ENCODE assay signal across 7 cellular contexts in genomic region chr1:89525169-89525855, GRCh38. TPM values are rescaled to one million over a fixed set of nuclear protein-coding genes. Genes with fewer than 3 reads are reported as not detected.
A peak's percentile ranks its signal among the peaks of the same experiment; 100 is the strongest.
DNase-seq lines count a peak whose midpoint lies in the region; ATAC-seq, FAIRE-seq and TF ChIP-seq lines count a peak whose summit lies in the region.

No MANE protein-coding gene starts in this region.

- peak overlapping the region; percentile 87 for H3K56ac ChIP-seq in H1 (replicated peaks; ENCODE audit: insufficient read length, low read depth, low read length)

- peak overlapping the region; percentile 75 to 92 (median 90) for H3K9ac ChIP-seq in H1 (replicated peaks in 1 of 4; ENCODE audit: extremely low read depth in 1 of 4, low read depth in 3 of 4, low read length in 3 of 4)
- H3K9ac ChIP-seq in mucosa of rectum (ENCODE audit: low read depth in 1 of 2, low read length in 2 of 2) = peak overlapping the region; percentile 86 to 90

- peaks cover 0 to 14% (median 0%) of the 10 kb centered on the region in 4 experiments; a peak in 5 of 7 replicates for H3K4me1 ChIP-seq in H1 (replicated peaks in 1 of 4; ENCODE audit: control insufficient read depth in 3 of 4, insufficient read depth in 4 of 4, low read length in 3 of 4)
- H3K4me1 ChIP-seq in mucosa of rectum (ENCODE audit: control insufficient read depth in 2 of 2, insufficient read depth in 2 of 2, low read length in 2 of 2) = peaks cover 4 to 9% of the 10 kb centered on the region in 2 donors

- H4K8ac ChIP-seq in H1 (ENCODE audit: extremely low read depth, insufficient read depth, low read length) = peak overlapping the region; percentile 95; the same call in 1 of the 2 replicates

- in situ Hi-C loops in GM13977 (cut with MboI; ENCODE audit: low pct_unique_long_range_greater_than_20kb, low sequenced_read_pairs, unreplicated experiment) = no loop called here

- no peak overlapping the region for H3K23ac ChIP-seq in H1 (ENCODE audit: insufficient read length)

- no peaks in the 10 kb centered on the region; the same call in 1 of the 2 replicates for H3K79me1 ChIP-seq in H1 (ENCODE audit: low read depth, low read length)

- no peak overlapping the region for H2AK5ac ChIP-seq in H1 (ENCODE audit: low read depth, low read length)

- H3K14ac ChIP-seq in H1 (ENCODE audit: insufficient read length) = peak overlapping the region; percentile 37

- CTCF ChIA-PET in H1 (lab: Charles Lee; ENCODE audit: partially characterized antibody) = interaction anchor here (0.6 to 0.7 kb wide), 2 partner anchors 18 to 85 kb away, joined by 3 read pairs; no protein-coding TSS in a partner anchor

- H3K4ac ChIP-seq in H1 (replicated peaks; ENCODE audit: insufficient read length, low read depth, low read length) = peak overlapping the region; percentile 96

- H2BK120ac ChIP-seq in H1 (replicated peaks; ENCODE audit: low read depth, low read length) = peak overlapping the region; percentile 75

- TF ChIP-seq POLR2A in H1 (IDR thresholded peaks at IDR 0.05; ENCODE audit: control extremely low read depth in 1 of 2, low read depth in 2 of 2, low read length in 2 of 2) = no peak

- DNase-seq in GM13977 (ENCODE audit: low spot score) = peak; percentile 61
- DNase-seq in NCI-H1694 treated with DMSO at 0.1 percent for 48 hours (lab: John Stamatoyannopoulos, UW) = peak; percentile 32
- DNase-seq in activated CD4-positive, alpha-beta T cell treated with anti-CD3 and anti-CD28 coated beads, Interleukin-2, amount 50 U/mL, for 4 hours = peak; percentile 20 to 31
- no peak for DNase-seq in H1 (ENCODE audit: low read depth in 1 of 2, low spot score in 2 of 2)
- DNase-seq in substantia nigra (lab: John Stamatoyannopoulos, UW) = peak in 24 of 49 donors; percentile 11 to 62 (median 49)

- TF ChIP-seq CTCF in GM13977 (IDR thresholded peaks at IDR 0.05; ENCODE audit: extremely low read depth, insufficient read depth, missing control alignments) = no peak
- TF ChIP-seq CTCF in H1 (IDR thresholded peaks at IDR 0.05; ENCODE audit: control extremely low read depth in 1 of 3, insufficient read depth in 1 of 3, low read depth in 1 of 3, low read length in 3 of 3) = no peak

- ATAC-seq in HG02678 (IDR thresholded peaks at IDR 0.05; ENCODE audit: unreplicated experiment) = peak; percentile 13

- H3K23me2 ChIP-seq in H1 (ENCODE audit: low read depth, low read length) = peaks cover 10% of the 10 kb centered on the region; the same call in 1 of the 2 replicates

- peak overlapping the region; percentile 86 for H2BK12ac ChIP-seq in H1 (ENCODE audit: low read depth, low read length)

- TF ChIP-seq EP300 in H1 (IDR thresholded peaks at IDR 0.05; ENCODE audit: borderline replicate concordance in 1 of 2, low read depth in 2 of 2, low read length in 2 of 2) = no peak

- H2BK20ac ChIP-seq in H1 (ENCODE audit: low read length) = peak overlapping the region; percentile 62; the same call in 1 of the 2 replicates

- peak overlapping the region; percentile 94 for H2BK5ac ChIP-seq in H1 (ENCODE audit: low read depth, low read length)

- H3K4me2 ChIP-seq in H1 (ENCODE audit: insufficient read depth in 1 of 2, low read depth in 2 of 2, low read length in 2 of 2) = peak overlapping the region; percentile 89 to 95

- H3K18ac ChIP-seq in H1 (ENCODE audit: extremely low read depth, low read length) = peak overlapping the region; percentile 41

- peak overlapping the region; percentile 95 for H4K91ac ChIP-seq in H1 (replicated peaks; ENCODE audit: insufficient read length, low read length)

- H3K27ac ChIP-seq in H1 (ENCODE audit: low read depth, low read length) (peak overlapping the region; percentile 90), mucosa of rectum (ENCODE audit: low read depth in 2 of 2, low read length in 2 of 2) (peak overlapping the region; percentile 91 to 94), substantia nigra (ENCODE audit: low read depth, low read length, poor library complexity, severe bottlenecking) (peak overlapping the region; percentile 82)

- H3K79me2 ChIP-seq in H1 (ENCODE audit: control insufficient read depth in 1 of 2, insufficient read depth in 2 of 2, low read length in 2 of 2) = peaks cover 0 to 45% of the 10 kb centered on the region in 2 experiments; a peak in 3 of 4 replicates

- H2BK15ac ChIP-seq in H1 (ENCODE audit: low read length) = peak overlapping the region; percentile 55; the same call in 1 of the 2 replicates

- H3K36me3 ChIP-seq in H1 (ENCODE audit: control insufficient read depth in 2 of 4, insufficient read depth in 4 of 4, low read length in 3 of 4) (no peaks in the 10 kb centered on the region; a peak in 1 of 8 replicates), mucosa of rectum (ENCODE audit: control insufficient read depth in 2 of 2, insufficient read depth in 2 of 2, low read length in 2 of 2) (no peaks in the 10 kb centered on the region)

- H2AFZ ChIP-seq in H1 (ENCODE audit: low read length) = peak overlapping the region; percentile 86; the same call in 1 of the 2 replicates

- H4K20me1 ChIP-seq in H1 (replicated peaks in 1 of 2; ENCODE audit: control insufficient read depth in 1 of 2, insufficient read depth in 2 of 2, low read length in 2 of 2) = peaks cover 0 to 2% of the 10 kb centered on the region in 2 experiments

- FAIRE-seq in H1 (lab: Jason Lieb, UNC) = peak; percentile 7

- H3K27me3 ChIP-seq in H1 (replicated peaks in 1 of 4; ENCODE audit: control insufficient read depth in 3 of 4, extremely low read depth in 1 of 4, insufficient read depth in 3 of 4, low read length in 3 of 4) (no peaks in the 10 kb centered on the region), mucosa of rectum (ENCODE audit: control insufficient read depth in 2 of 2, insufficient read depth in 2 of 2, low read length in 2 of 2) (no peaks in the 10 kb centered on the region)

- H4K5ac ChIP-seq in H1 (ENCODE audit: insufficient read length, low read depth, low read length) = peak overlapping the region; percentile 94

- no peaks in the 10 kb centered on the region for H3K9me3 ChIP-seq in H1 (ENCODE audit: insufficient read depth in 2 of 2, low read depth in 1 of 2, low read length in 1 of 2)
- H3K9me3 ChIP-seq in mucosa of rectum (ENCODE audit: control insufficient read depth in 2 of 2, low read length in 2 of 2) = no peaks in the 10 kb centered on the region

- POLR2A ChIA-PET in H1 (lab: Charles Lee; ENCODE audit: partially characterized antibody) = interaction anchor here (0.6 to 0.8 kb wide), 2 partner anchors 12 to 20 kb away, joined by 3 read pairs; no protein-coding TSS in a partner anchor

- 3% methylated on average over 32 of the region's 35 CpGs; no CpG with 5 or more reads in 1 of the 2 experiments for WGBS in H1 (ENCODE audit: extremely low coverage in 1 of 2, insufficient coverage in 1 of 2, insufficient read length in 1 of 2, insufficient replicate concordance in 2 of 2, low coverage in 1 of 2, low lambda C conversion rate in 2 of 2, missing lambda C conversion rate in 1 of 2), 2 experiments

- no peak for TF ChIP-seq RAD21 in H1 (IDR thresholded peaks at IDR 0.05 in 1 of 2, conservative IDR thresholded peaks at IDR 0.05 in 1 of 2; ENCODE audit: low read depth in 2 of 2, low read length in 2 of 2)

- H3K4me3 ChIP-seq in H1 (ENCODE audit: extremely low read depth in 1 of 4, insufficient read depth in 2 of 4, low read depth in 3 of 4, low read length in 4 of 4) (peak overlapping the region; percentile 75 to 88 (median 78)), mucosa of rectum (ENCODE audit: low read length in 2 of 2) (peak overlapping the region; percentile 94 to 95)

TF ChIP-seq in H1, 55 proteins besides CTCF, POLR2A, EP300 and RAD21 (continues in another document):
- peak; percentile 22; the same call in 1 of the 2 replicates for TF ChIP-seq RBBP5 (IDR thresholded peaks at IDR 0.05; ENCODE audit: borderline replicate concordance, low read depth, low read length)
- TF ChIP-seq E2F6 (IDR thresholded peaks at IDR 0.05) = peak; percentile 69
- TF ChIP-seq EZH2 (IDR thresholded peaks at IDR 0.05; ENCODE audit: low read depth, low read length, severe bottlenecking) = no peak
- no peak for TF ChIP-seq USF2 (IDR thresholded peaks at IDR 0.05; ENCODE audit: low read length)
- no peak for TF ChIP-seq PHF8 (conservative IDR thresholded peaks at IDR 0.05; ENCODE audit: low read depth, low read length)
- peak; percentile 57 to 61; a peak in 2 of 4 replicates for TF ChIP-seq HDAC2 (IDR thresholded peaks at IDR 0.05; ENCODE audit: borderline replicate concordance in 1 of 2, low read depth in 2 of 2, low read length in 2 of 2)
- peak; percentile 97 for TF ChIP-seq KDM4A (IDR thresholded peaks at IDR 0.05; ENCODE audit: low read depth, low read length, severe bottlenecking)
- no peak for TF ChIP-seq ZNF274 (IDR thresholded peaks at IDR 0.05; ENCODE audit: borderline replicate concordance, extremely low read depth, low read length)
- TF ChIP-seq TAF7 (optimal IDR thresholded peaks at IDR 0.05; ENCODE audit: borderline replicate concordance, low read depth, low read length) = peak; percentile 3
- no peak for TF ChIP-seq JUND (IDR thresholded peaks at IDR 0.05; ENCODE audit: low read length)
- no peak for TF ChIP-seq SP1 (IDR thresholded peaks at IDR 0.05; ENCODE audit: low read depth, low read length)
- TF ChIP-seq SIN3A (conservative IDR thresholded peaks at IDR 0.05 in 1 of 2, IDR thresholded peaks at IDR 0.05 in 1 of 2; ENCODE audit: low read depth in 1 of 2, low read length in 2 of 2) = 0 out of 4 replicates have a peak, but pooled peaks have one; percentile 13 to 44

RNA-seq across cellular contexts. Expression of gene LRRC8B, which starts 0.7 kb away (rescaled TPM):
- total RNA-seq in H1 (2021; fragmentation: NEBNext Ultra II Directional; extraction: Animal tissue kit (Norgen Biotek cat#: 25700)) = 26.2 and 29.2 TPM in 2 replicates
- polyA plus RNA-seq in H1 (2011; rRNA removed) = 18.4 and 18.8 TPM in 2 replicates
- polyA plus RNA-seq in H1 (2011; cell fraction: cytosol; rRNA removed) = 12.1 TPM
- 17.4 TPM for polyA plus RNA-seq in H1 (2011; cell fraction: nucleus; rRNA removed)
- 7.6 to 13.2 TPM (median 10.3 TPM) in 4 replicates for polyA plus RNA-seq in H1 (2012, experiment 1 of 2)
- 0.77 TPM for polyA plus RNA-seq in H1 (2012, experiment 2 of 2)
- 18.9 TPM for polyA plus RNA-seq in H1 (2013, experiment 1 of 2)
- polyA plus RNA-seq in H1 (2013, experiment 2 of 2) = 20.1 TPM
- 56.2 and 59.8 TPM in 2 replicates for polyA minus RNA-seq in H1 (2011; rRNA and poly(A)+ RNA removed)
- polyA minus RNA-seq in H1 (2011; cell fraction: cytosol; rRNA and poly(A)+ RNA removed) = 22.2 TPM
- 37.3 TPM for polyA minus RNA-seq in H1 (2011; cell fraction: nucleus; rRNA and poly(A)+ RNA removed)

Comparison
In these comparisons a context has a peak if more than half of its experiments do, and no peak if none do; other contexts are left out.
1. DNase-seq: peak in GM13977 (single experiment), NCI-H1694 treated with DMSO at 0.1 percent for 48 hours (single experiment) and activated CD4-positive, alpha-beta T cell treated with anti-CD3 and anti-CD28 coated beads, Interleukin-2, amount 50 U/mL, for 4 hours (2 of 2); none in H1 (0 of 2).
2. Peak in every context shown above with its lines, with median percentiles within 50 percentile points of each other: H3K27ac ChIP-seq.